In the genomic region with DNA sequence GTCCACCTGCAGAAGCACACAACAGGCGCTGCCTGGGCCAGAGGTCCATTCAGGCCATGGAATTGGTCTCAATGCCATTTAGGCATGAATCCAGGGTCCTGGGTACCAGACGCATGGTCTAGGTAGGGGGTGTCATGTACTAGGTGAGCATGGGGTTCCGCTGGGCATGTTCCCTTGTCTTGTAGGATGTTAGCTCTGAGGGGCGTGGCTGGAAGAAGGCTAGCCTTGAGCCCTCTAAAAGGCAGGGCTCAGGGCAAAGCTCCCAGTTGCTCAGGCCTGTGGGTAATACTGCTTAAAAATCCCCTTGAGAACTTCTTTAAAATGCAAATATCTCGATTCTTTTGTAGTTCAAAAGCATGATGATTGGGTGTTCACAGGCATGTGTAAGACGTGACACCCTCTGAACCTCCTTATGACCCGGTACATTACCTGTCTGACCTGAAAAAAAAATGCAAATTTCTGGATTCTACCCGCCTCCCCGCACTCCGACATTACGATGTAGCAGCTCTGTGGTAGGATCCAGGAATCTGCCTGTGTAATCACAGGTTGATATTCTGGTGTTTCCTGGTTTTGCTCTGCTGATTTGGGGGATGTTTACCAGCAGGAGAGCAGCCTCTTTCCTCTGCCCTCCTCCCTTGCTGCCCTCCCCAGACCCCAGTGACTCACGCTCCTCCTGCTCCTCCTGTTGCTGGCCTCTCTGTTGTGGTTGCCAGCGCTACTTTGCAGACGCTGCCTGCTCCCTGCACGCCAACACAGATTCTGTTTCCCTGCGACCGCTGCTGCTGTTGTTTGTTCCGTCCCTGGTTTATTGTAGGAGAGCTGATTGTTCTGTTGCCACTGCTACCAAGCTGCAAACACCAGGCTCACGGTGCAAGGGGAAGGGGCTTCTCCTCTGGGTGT, we compare ENCODE assay signal across 8 cellular contexts. TPM values are rescaled to one million over a fixed set of nuclear protein-coding genes. Genes with fewer than 3 reads are reported as not detected.
DNase-seq lines count a peak whose midpoint lies in the region; ATAC-seq lines count a peak whose summit lies in the region.

No MANE protein-coding gene starts in this region.

- DNase-seq in DMS153 treated with DMSO at 0.1 percent for 48 hours (lab: John Stamatoyannopoulos, UW; ENCODE audit: unreplicated experiment) (peak; percentile 19), HT-29 (ENCODE audit: low spot score) (peak; percentile 94), cerebellar cortex (ENCODE audit: low spot score) (peak; percentile 77), NCI-H1105 treated with DMSO at 0.1 percent for 48 hours (lab: John Stamatoyannopoulos, UW) (no peak)
- peak; percentile 21 for DNase-seq in activated CD4-positive, CD25-positive, alpha-beta regulatory T cell treated with anti-CD3 and anti-CD28 coated beads, Interleukin-2, amount 50 U/mL, for 16 hours (ENCODE audit: low read depth, low spot score)
- peak; percentile 50 to 56 for DNase-seq in stimulated activated CD4-positive, alpha-beta T cell treated with anti-CD3 and anti-CD28 coated beads, Interleukin-1b, Interleukin-23, amount 100 ng/mL, for 4 hours (ENCODE audit: low read depth in 2 of 2)

- no peaks in the 10 kb centered on the region for H3K27me3 ChIP-seq in layer of hippocampus (ENCODE audit: control insufficient read depth, insufficient read depth, low read length)

- peak overlapping the region; percentile 64 for H3K27ac ChIP-seq in layer of hippocampus (ENCODE audit: low read depth, low read length)

- peak; percentile 80 for ATAC-seq in GM21367 (IDR thresholded peaks at IDR 0.05; ENCODE audit: unreplicated experiment)

RNA-seq across cellular contexts. Expression of gene TMC1, which starts 5.7 kb away (rescaled TPM):
- total RNA-seq in HT-29 (2014; rRNA removed; shearing (Covaris generic)) = 0.26 and 0.53 TPM in 2 replicates
